23 cellular contexts compared by ENCODE assay signal in genomic region chr9:19252174-19252884, GRCh38. TPM values are rescaled to one million over a fixed set of nuclear protein-coding genes. Genes with fewer than 3 reads are reported as not detected.
DNase-seq lines count a peak whose midpoint lies in the region; ATAC-seq and TF ChIP-seq lines count a peak whose summit lies in the region.
"Had no signal": no experiment of that assay in that cellular context is flagged by ENCODE, and none has a peak within 500 bp of the region (broad histone marks: within the 10 kb centered on the region; RNA-seq: fewer than 3 reads in every experiment).

No MANE protein-coding gene starts in this region.

- POLR2A ChIA-PET in OCI-LY7 (lab: Charles Lee) = interaction anchor here (1.2 kb wide), 1 partner anchor 10 kb away, joined by 7 read pairs; no protein-coding TSS in a partner anchor

- H3K27me3 Mint-ChIP-seq in progenitor cell of endocrine pancreas = no peaks in the 10 kb centered on the region
- H3K27me3 Mint-ChIP-seq: activated T-cell treated with anti-CD3 and anti-CD28 coated beads, Interleukin-2, amount 50 U/mL, for 24 hours; B cell had no signal

- H3K36me3 ChIP-seq in OCI-LY7 (ENCODE audit: insufficient read depth, low read length) = no peaks in the 10 kb centered on the region
- H3K36me3 ChIP-seq: upper lobe of left lung had no signal

- H3K9me2 ChIP-seq in OCI-LY7 (ENCODE audit: insufficient read depth, low read length) = no peaks in the 10 kb centered on the region

- no peaks in the 10 kb centered on the region for H3K4me1 ChIP-seq in OCI-LY7 (ENCODE audit: insufficient read depth, low read length, poor library complexity, severe bottlenecking)

- TF ChIP-seq POLR2A in erythroblast (IDR thresholded peaks at IDR 0.05; ENCODE audit: low read length) = no peak

- CTCF ChIA-PET in OCI-LY7 (lab: Charles Lee; ENCODE audit: unreplicated experiment) = no interaction called here

- H3K27ac Mint-ChIP-seq in progenitor cell of endocrine pancreas = peak overlapping the region; percentile 56
- H3K27ac Mint-ChIP-seq: activated naive CD4-positive, alpha-beta T cell treated with anti-CD3 and anti-CD28 coated beads for 36 hours; activated T-cell treated with anti-CD3 and anti-CD28 coated beads, Interleukin-2, amount 50 U/mL, for 24 hours; B cell had no signal

- H3K4me3 ChIP-seq in OCI-LY7 (ENCODE audit: low read depth, low read length, poor library complexity, severe bottlenecking) = no peak overlapping the region
- H3K4me3 ChIP-seq: gastroesophageal sphincter, stomach, upper lobe of left lung had no signal

- no peak overlapping the region for H3K4me2 ChIP-seq in OCI-LY7 (ENCODE audit: low read length)

- H3K4me1 Mint-ChIP-seq in progenitor cell of endocrine pancreas (ENCODE audit: low read depth) = peaks cover 26% of the 10 kb centered on the region

- intact Hi-C loops in OCI-LY7 (cut with micrococcal nuclease; ENCODE audit: unreplicated experiment) = no loop called here

- H4K20me1 ChIP-seq in OCI-LY7 (ENCODE audit: insufficient read depth, low read length) = peaks cover 3% of the 10 kb centered on the region; the same call in 1 of the 2 replicates

- no peaks in the 10 kb centered on the region for H3K79me2 ChIP-seq in OCI-LY7 (ENCODE audit: insufficient read depth, low read depth, low read length)

- no peaks in the 10 kb centered on the region for H3K9me3 ChIP-seq in OCI-LY7 (ENCODE audit: low read length)
- H3K9me3 ChIP-seq: gastroesophageal sphincter, stomach, upper lobe of left lung had no signal

- H3K4me3 Mint-ChIP-seq in progenitor cell of endocrine pancreas (ENCODE audit: low read depth) = no peak overlapping the region
- H3K4me3 Mint-ChIP-seq: activated naive CD4-positive, alpha-beta T cell treated with anti-CD3 and anti-CD28 coated beads for 36 hours; activated T-cell treated with anti-CD3 and anti-CD28 coated beads, Interleukin-2, amount 50 U/mL, for 24 hours; B cell had no signal

- no peak overlapping the region for H2AFZ ChIP-seq in OCI-LY7 (ENCODE audit: low read length)

- ATAC-seq in HG02970 (IDR thresholded peaks at IDR 0.05; ENCODE audit: low FRiP score, unreplicated experiment) = no peak
- ATAC-seq: esophagus mucosa, gastroesophageal sphincter had no signal

- no TSS peak for BruUV-seq in OCI-LY7 (replicated peaks; lab: Mats Ljungman, UMichigan)

- no peak overlapping the region for H3K27ac ChIP-seq in OCI-LY7 (ENCODE audit: low read depth, low read length, poor library complexity, severe bottlenecking)
- H3K27ac ChIP-seq: gastroesophageal sphincter, RWPE1, stomach, upper lobe of left lung had no signal

- TF ChIP-seq CTCF in progenitor cell of endocrine pancreas (IDR thresholded peaks at IDR 0.05; ENCODE audit: unreplicated experiment) (no peak), OCI-LY7 (conservative IDR thresholded peaks at IDR 0.05; ENCODE audit: low read length) (no peak)

- peaks cover 3% of the 10 kb centered on the region for H3K36me3 Mint-ChIP-seq in progenitor cell of endocrine pancreas (ENCODE audit: insufficient read depth)

- peak; percentile 9 for DNase-seq in NCI-H2171 treated with DMSO at 0.1 percent for 48 hours (lab: John Stamatoyannopoulos, UW)
- DNase-seq in NCI-H2171 (lab: John Stamatoyannopoulos, UW) = no peak
- DNase-seq in NCI-H69 (lab: John Stamatoyannopoulos, UW) = peak; percentile 49
- DNase-seq in erythroblast (lab: John Stamatoyannopoulos, UW) = peak; percentile 34 to 52
- no peak for DNase-seq in progenitor cell of endocrine pancreas (ENCODE audit: low spot score, unreplicated experiment)
- no peak for DNase-seq in hippocampal formation (lab: John Stamatoyannopoulos, UW)
- DNase-seq in OCI-LY7 (ENCODE audit: low spot score) = no peak
- DNase-seq: 8988T; activated CD4-positive, CD25-positive, alpha-beta regulatory T cell treated with anti-CD3 and anti-CD28 coated beads, Interleukin-2, amount 50 U/mL, for 72 hours; activated naive CD4-positive, alpha-beta T cell treated with anti-CD3 and anti-CD28 coated beads for 36 hours; activated T-cell treated with anti-CD3 and anti-CD28 coated beads, Interleukin-2, amount 50 U/mL, for 24 hours; KG1; NCI-H1930; retina; stimulated activated CD4-positive, alpha-beta T cell treated with anti-CD3 and anti-CD28 coated beads, Interleukin-12 subunit alpha, Interleukin-12 subunit beta, amount 100 ng/mL, for 4 hours; stomach; T1000; upper lobe of left lung had no signal

- no peaks in the 10 kb centered on the region for H3K9me3 Mint-ChIP-seq in progenitor cell of endocrine pancreas (ENCODE audit: low read depth)
- H3K9me3 Mint-ChIP-seq: activated naive CD4-positive, alpha-beta T cell treated with anti-CD3 and anti-CD28 coated beads for 36 hours; activated T-cell treated with anti-CD3 and anti-CD28 coated beads, Interleukin-2, amount 50 U/mL, for 24 hours had no signal

RNA-seq across cellular contexts. Expression of gene DENND4C, which starts 21.8 kb away (rescaled TPM):
- 57.3 and 60.4 TPM in 2 replicates for total RNA-seq in progenitor cell of endocrine pancreas
- total RNA-seq in OCI-LY7 (2014; rRNA removed; shearing (Covaris generic)) = 24.2 and 28.6 TPM in 2 replicates
- 18.8 and 27.4 TPM in 2 replicates for total RNA-seq in OCI-LY7 (2022)

Comparison
In these comparisons a context has a peak if more than half of its experiments do, and no peak if none do; other contexts are left out.
1. DNase-seq: peak in NCI-H2171 treated with DMSO at 0.1 percent for 48 hours (single experiment), NCI-H69 (single experiment) and erythroblast (2 of 2); none in NCI-H2171 (single experiment), progenitor cell of endocrine pancreas (single experiment), hippocampal formation (0 of 2) and OCI-LY7 (single experiment).